19 cellular contexts compared by ENCODE assay signal in the genomic region with DNA sequence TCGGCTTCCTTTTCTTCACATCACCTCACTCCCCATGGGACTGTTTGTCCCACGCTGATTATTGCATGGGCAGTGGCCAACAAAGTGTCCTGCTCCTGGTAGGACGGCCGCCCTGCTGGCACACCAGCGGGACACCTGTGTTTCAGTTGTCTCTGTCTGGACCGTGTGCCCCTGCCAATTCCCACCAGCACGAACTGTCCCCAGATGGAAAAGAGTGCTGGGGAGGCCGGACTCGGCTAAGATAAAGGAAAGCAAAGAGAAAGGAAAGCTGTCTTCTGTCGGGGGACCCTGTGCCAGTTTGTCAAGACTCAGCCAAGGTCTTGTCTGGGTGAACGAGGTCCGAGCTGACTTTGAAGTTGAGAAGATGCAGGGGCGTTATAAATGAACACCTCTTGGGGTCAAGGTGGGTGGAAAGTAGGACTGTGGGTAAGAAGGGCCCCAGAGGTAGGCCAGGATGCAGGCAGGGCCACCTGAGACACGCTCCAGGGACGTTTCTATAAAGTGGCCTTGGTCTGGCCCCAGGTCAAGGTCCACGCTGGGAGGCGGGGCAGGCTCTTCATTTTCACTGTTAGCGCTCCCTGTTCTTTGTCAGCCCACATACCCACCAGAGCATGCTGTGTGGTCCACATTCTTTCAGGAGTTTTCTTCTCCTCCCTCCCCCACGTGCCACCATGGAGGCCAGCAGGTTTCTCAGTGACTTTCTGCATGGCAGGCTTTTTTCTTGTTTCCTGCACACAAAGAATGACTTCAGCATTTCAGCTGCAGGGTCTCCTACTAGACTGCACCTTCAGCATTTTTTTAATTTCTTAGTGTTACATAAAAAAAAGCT. TPM values are rescaled to one million over a fixed set of nuclear protein-coding genes. Genes with fewer than 3 reads are reported as not detected.
A peak's percentile ranks its signal among the peaks of the same experiment; 100 is the strongest.
DNase-seq lines count a peak whose midpoint lies in the region; ATAC-seq, FAIRE-seq and TF ChIP-seq lines count a peak whose summit lies in the region.
"Had no signal": no experiment of that assay in that cellular context is flagged by ENCODE, and none has a peak within 500 bp of the region (broad histone marks: within the 10 kb centered on the region; RNA-seq: fewer than 3 reads in every experiment).

No MANE protein-coding gene starts in this region.

- H3K4me3 ChIP-seq in K562 (no peak overlapping the region), iPS-20b (ENCODE audit: low read length) (no peak overlapping the region; the same call in 1 of the 2 replicates), PC-9 (no peak overlapping the region)
- H3K4me3 ChIP-seq: breast epithelium, thyroid gland had no signal

- BruUV-seq in K562 (replicated peaks; lab: Mats Ljungman, UMichigan) (no TSS peak), PC-9 (replicated peaks; lab: Mats Ljungman, UMichigan) (no TSS peak)

- H3K36me3 ChIP-seq in K562 (ENCODE audit: control insufficient read depth, insufficient read depth, low read length) (no peaks in the 10 kb centered on the region), iPS-20b (ENCODE audit: insufficient read depth, low read depth, low read length) (no peaks in the 10 kb centered on the region), PC-9 (ENCODE audit: low read depth) (no peaks in the 10 kb centered on the region)
- H3K36me3 ChIP-seq: breast epithelium, thyroid gland had no signal

- no peaks in the 10 kb centered on the region for H3K9me3 Mint-ChIP-seq in osteocyte (ENCODE audit: unreplicated experiment)
- H3K9me3 Mint-ChIP-seq: CD8-positive, alpha-beta memory T cell; effector memory CD8-positive, alpha-beta T cell had no signal

- CTCF ChIA-PET in K562 (lab: Yijun Ruan, JAX; ENCODE audit: low intra/inter-chr PET ratio) = no interaction called here
- CTCF ChIA-PET in PC-9 (lab: Charles Lee) = no interaction called here

- peaks cover 4 to 41% of the 10 kb centered on the region in 2 experiments; a peak in 3 of 5 replicates for H3K27me3 ChIP-seq in K562 (ENCODE audit: control insufficient read depth in 2 of 2, insufficient read depth in 2 of 2, low read length in 2 of 2)
- 0 out of 2 replicates have a peak, but pooled peaks cover 3% of the 10 kb centered on the region for H3K27me3 ChIP-seq in iPS-20b (ENCODE audit: insufficient read depth, low read length)
- no peaks in the 10 kb centered on the region for H3K27me3 ChIP-seq in PC-9 (ENCODE audit: insufficient read depth, low read depth)
- H3K27me3 ChIP-seq: breast epithelium, thyroid gland had no signal

- H3K27ac Mint-ChIP-seq in osteocyte (ENCODE audit: unreplicated experiment) = peak overlapping the region; percentile 31
- H3K27ac Mint-ChIP-seq: effector memory CD8-positive, alpha-beta T cell had no signal

- H3K4me3 Mint-ChIP-seq in osteocyte (ENCODE audit: unreplicated experiment) = no peak overlapping the region
- H3K4me3 Mint-ChIP-seq: CD8-positive, alpha-beta memory T cell; effector memory CD8-positive, alpha-beta T cell had no signal

- TF ChIP-seq RAD21 in K562 (CRISPR knock-in tag; conservative IDR thresholded peaks at IDR 0.05 in 1 of 2, IDR thresholded peaks at IDR 0.05 in 1 of 2) = no peak

- peaks cover 44% of the 10 kb centered on the region for H3K4me1 Mint-ChIP-seq in osteocyte (ENCODE audit: unreplicated experiment)

- no peak for FAIRE-seq in K562 (lab: Jason Lieb, UNC)

- 30% methylated on average over 19 of the region's 19 CpGs for WGBS in K562 (ENCODE audit: insufficient coverage, low coverage, missing lambda C conversion rate)

- H3K9ac ChIP-seq in K562 (ENCODE audit: insufficient read depth in 1 of 2, low read depth in 2 of 2, low read length in 2 of 2) = no peak overlapping the region
- peak overlapping the region; percentile 37; the same call in 1 of the 2 replicates for H3K9ac ChIP-seq in iPS-20b (ENCODE audit: low read depth, low read length)

- TF ChIP-seq POLR2A in K562 (conservative IDR thresholded peaks at IDR 0.05) = no peak

- no peaks in the 10 kb centered on the region for H3K9me1 ChIP-seq in K562 (ENCODE audit: control insufficient read depth, insufficient read depth, low read length)

- peaks cover 3% of the 10 kb centered on the region; the same call in 1 of the 2 replicates for H3F3A ChIP-seq in PC-9 (ENCODE audit: insufficient read depth, low read depth)

- no peaks in the 10 kb centered on the region for H3K36me3 Mint-ChIP-seq in osteocyte (ENCODE audit: unreplicated experiment)
- H3K36me3 Mint-ChIP-seq: CD8-positive, alpha-beta memory T cell had no signal

- H3K4me2 ChIP-seq in K562 (ENCODE audit: insufficient read depth, low read length) (no peak overlapping the region), PC-9 (no peak overlapping the region)

- no peak overlapping the region for H2AFZ ChIP-seq in K562 (ENCODE audit: low read depth, low read length)
- no peak overlapping the region for H2AFZ ChIP-seq in PC-9

- no peak for ATAC-seq in K562
- ATAC-seq: effector memory CD8-positive, alpha-beta T cell had no signal

- H3K27ac ChIP-seq in K562 (ENCODE audit: extremely low read depth, low read depth, low read length) (no peak overlapping the region), iPS-20b (ENCODE audit: low read length) (peak overlapping the region; percentile 30), PC-9 (no peak overlapping the region)
- H3K27ac ChIP-seq: breast epithelium, thyroid gland had no signal

- TF ChIP-seq CTCF in K562 (IDR thresholded peaks at IDR 0.05 in 2 of 3, conservative IDR thresholded peaks at IDR 0.05 in 1 of 3; ENCODE audit: insufficient read depth in 2 of 3, low read depth in 1 of 3, low read length in 3 of 3) (no peak), osteocyte (IDR thresholded peaks at IDR 0.05) (no peak), PC-9 (conservative IDR thresholded peaks at IDR 0.05) (no peak)

- POLR2A ChIA-PET in K562 (lab: Yijun Ruan, JAX) = interaction anchor here (0.6 to 0.7 kb wide), 2 partner anchors 10 to 151 kb away, joined by 3 read pairs; no protein-coding TSS in a partner anchor
- POLR2A ChIA-PET in PC-9 (lab: Charles Lee; ENCODE audit: unreplicated experiment) = no interaction called here

- H3K4me1 ChIP-seq in K562 (replicated peaks in 1 of 2; ENCODE audit: control insufficient read depth in 2 of 2, insufficient read depth in 2 of 2, low read length in 2 of 2) (peaks cover 3 to 6% of the 10 kb centered on the region in 2 experiments), iPS-20b (ENCODE audit: insufficient read depth, low read length) (peaks cover 28% of the 10 kb centered on the region; the same call in 1 of the 2 replicates), PC-9 (replicated peaks; ENCODE audit: insufficient read depth) (peaks cover 13% of the 10 kb centered on the region)
- H3K4me1 ChIP-seq: breast epithelium had no signal

- intact Hi-C loops in K562 (cut with micrococcal nuclease) = no loop called here
- intact Hi-C loops in PC-9 (cut with micrococcal nuclease; ENCODE audit: unreplicated experiment) = no loop called here

- H3K9me3 ChIP-seq in K562 (replicated peaks; ENCODE audit: control insufficient read depth, insufficient read depth, low read depth, low read length) (no peaks in the 10 kb centered on the region), iPS-20b (ENCODE audit: insufficient read depth, low read depth, low read length) (no peaks in the 10 kb centered on the region), PC-9 (ENCODE audit: insufficient read depth, low read depth) (no peaks in the 10 kb centered on the region)
- H3K9me3 ChIP-seq: breast epithelium, thyroid gland had no signal

- H3K9me2 ChIP-seq in PC-9 (ENCODE audit: insufficient read depth) = no peaks in the 10 kb centered on the region

- peak; percentile 40 for DNase-seq in G401 (ENCODE audit: low spot score)
- no peak for DNase-seq in K562 (ENCODE audit: extremely low read depth in 1 of 4, low spot score in 3 of 4)
- no peak for DNase-seq in osteocyte (ENCODE audit: extremely low spot score, unreplicated experiment)
- DNase-seq in HK-2 (ENCODE audit: unreplicated experiment) = no peak
- DNase-seq in NCI-H1930 (lab: John Stamatoyannopoulos, UW) = no peak
- DNase-seq in PC-9 = no peak
- no peak for DNase-seq in medulla oblongata (ENCODE audit: extremely low spot score)
- DNase-seq: ACHN; activated naive CD4-positive, alpha-beta T cell treated with anti-CD3 and anti-CD28 coated beads, Interleukin-2, amount 50 U/mL, for 16 hours; CD8-positive, alpha-beta memory T cell; effector memory CD8-positive, alpha-beta T cell; GDM1; MM.1S; NCI-H2081 treated with DMSO at 0.1 percent for 48 hours; NCI-H774; stimulated activated CD4-positive, alpha-beta T cell treated with anti-CD3 and anti-CD28 coated beads, Interleukin-4, amount 100 ng/mL, for 1 hour; thyroid gland had no signal

- in situ Hi-C loops in G401 (cut with HindIII; ENCODE audit: low sequenced_read_pairs) = no loop called here
- in situ Hi-C loops in K562 (cut with MboI) = no loop called here

- H3K27me3 Mint-ChIP-seq in osteocyte (ENCODE audit: unreplicated experiment) = no peaks in the 10 kb centered on the region

- H4K20me1 ChIP-seq in K562 (replicated peaks; ENCODE audit: control insufficient read depth, insufficient read depth, low read length) = no peaks in the 10 kb centered on the region
- H4K20me1 ChIP-seq in PC-9 (ENCODE audit: insufficient read depth) = no peaks in the 10 kb centered on the region

- H3K79me2 ChIP-seq in K562 (ENCODE audit: control insufficient read depth, insufficient read depth, low read length) (no peaks in the 10 kb centered on the region), PC-9 (ENCODE audit: low read depth) (no peaks in the 10 kb centered on the region)

- no peak for TF ChIP-seq EP300 in K562 (IDR thresholded peaks at IDR 0.05; ENCODE audit: low read length)

TF ChIP-seq in K562, 482 proteins besides CTCF, POLR2A, EP300 and RAD21 (continues in another document):
- TF ChIP-seq ZNF316 (IDR thresholded peaks at IDR 0.05) (peak; percentile 39), ZNF780A (CRISPR knock-in tag; IDR thresholded peaks at IDR 0.05) (no peak)

RNA-seq across cellular contexts. Expression of gene FAM50B, which starts 57.2 kb away (rescaled TPM):
- total RNA-seq in G401 (2014; rRNA removed; shearing (Covaris generic)) = not detected in 2 replicates
- not detected in 2 replicates for total RNA-seq in K562 (2011; cell fraction: chromatin; rRNA removed; ENCODE audit: low replicate concordance)
- total RNA-seq in K562 (2011; cell fraction: nucleolus; rRNA removed) = not detected in 2 replicates
- not detected in 2 replicates for total RNA-seq in K562 (2011; cell fraction: nucleoplasm; rRNA removed)
- total RNA-seq in K562 (2014; rRNA removed) = not detected in 2 replicates
- not detected in 2 replicates for total RNA-seq in K562 (2014; rRNA removed; fragmentation: Illumina TruSeq; extraction: Trizol)
- not detected in 2 replicates for total RNA-seq in K562 (2015; rRNA removed; fragmentation: Illumina TruSeq; extraction: Trizol)
- total RNA-seq in K562 (2021) = 0.09 and 0.13 TPM in 2 replicates
- polyA plus RNA-seq in K562 (2011; rRNA removed) = 0.04 and 0.13 TPM in 2 replicates
- polyA plus RNA-seq in K562 (2011; cell fraction: cytosol; rRNA removed) = 0.12 TPM in 1 of 2 replicates, not detected in the other
- 0.07 TPM in 1 of 2 replicates, not detected in the other for polyA plus RNA-seq in K562 (2011; cell fraction: nucleus; rRNA removed)
- polyA plus RNA-seq in K562 (2012) = 0.07 and 0.11 TPM in 2 replicates
- not detected in 2 replicates for polyA plus RNA-seq in K562 (2014; fragmentation: Illumina TruSeq; extraction: Trizol)
- polyA plus RNA-seq in K562 (2014; fragmentation: Nextera tagmentation; extraction: Ambion mirVana) = not detected
- polyA plus RNA-seq in K562 (2014; rRNA removed) = 0.16 TPM in 1 of 2 replicates, not detected in the other
- polyA minus RNA-seq in K562 (2011; rRNA and poly(A)+ RNA removed) = not detected in 2 replicates
- polyA minus RNA-seq in K562 (2011; cell fraction: cytosol; rRNA and poly(A)+ RNA removed) = not detected in 2 replicates
- not detected in 2 replicates for polyA minus RNA-seq in K562 (2011; cell fraction: nucleus; rRNA and poly(A)+ RNA removed)
- total RNA-seq in osteocyte = 0.37 and 0.70 TPM in 2 replicates
- 14.3 and 16.3 TPM in 2 replicates for total RNA-seq in PC-9 (2021)
